ENCODE assay signal across 1 cellular context in the genomic region with DNA sequence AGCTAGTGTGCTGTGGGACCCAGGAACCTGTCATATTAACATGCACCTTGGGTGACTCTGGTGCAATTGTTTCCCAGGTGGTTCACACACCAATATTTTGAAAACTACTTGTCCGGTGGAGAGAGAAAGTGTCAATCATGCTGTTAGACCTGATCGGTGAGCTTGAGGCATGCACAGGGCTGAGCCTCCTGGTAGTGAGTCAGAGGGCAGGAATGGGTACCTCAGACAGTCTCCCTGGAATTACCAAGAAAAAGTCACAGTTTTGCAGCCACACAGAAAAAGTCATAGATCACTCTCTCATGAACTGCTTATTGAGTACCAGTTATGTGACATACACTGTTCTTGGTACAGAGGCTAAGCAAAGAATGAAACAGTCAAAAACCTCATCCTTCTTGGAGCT.
TF ChIP-seq lines count a peak whose summit lies in the region.

No MANE protein-coding gene starts in this region.

TF ChIP-seq in H1, 55 proteins besides CTCF, POLR2A, EP300 and RAD21 (continued from another document):
- no peak for TF ChIP-seq CHD7 (IDR thresholded peaks at IDR 0.05; ENCODE audit: insufficient replicate concordance, low read length)
- no peak for TF ChIP-seq HDAC6 (IDR thresholded peaks at IDR 0.05; ENCODE audit: low read depth, low read length)
- no peak for TF ChIP-seq RBBP5 (IDR thresholded peaks at IDR 0.05; ENCODE audit: borderline replicate concordance, low read depth, low read length)
- TF ChIP-seq PHF8 (conservative IDR thresholded peaks at IDR 0.05; ENCODE audit: low read depth, low read length): no peak
- no peak for TF ChIP-seq YY1 (IDR thresholded peaks at IDR 0.05; ENCODE audit: low read depth, low read length)
- TF ChIP-seq NANOG (IDR thresholded peaks at IDR 0.05; ENCODE audit: insufficient read depth, low read depth, low read length, poor library complexity, severe bottlenecking): no peak
- no peak for TF ChIP-seq BRCA1 (IDR thresholded peaks at IDR 0.05; ENCODE audit: low read depth, low read length)
- no peak for TF ChIP-seq USF2 (IDR thresholded peaks at IDR 0.05; ENCODE audit: low read length)
- TF ChIP-seq ZNF274 (IDR thresholded peaks at IDR 0.05; ENCODE audit: borderline replicate concordance, extremely low read depth, low read length): no peak
- TF ChIP-seq SP2 (IDR thresholded peaks at IDR 0.05; ENCODE audit: low read length): no peak
- no peak for TF ChIP-seq RXRA (IDR thresholded peaks at IDR 0.05; ENCODE audit: insufficient read depth, low read depth, low read length)
- TF ChIP-seq MAFK (IDR thresholded peaks at IDR 0.05; ENCODE audit: low read depth, low read length): no peak
TF ChIP-seq in H1: peak in this region for 0.
